Comparison of ENCODE assay signal across 1 cellular context in the genomic region with DNA sequence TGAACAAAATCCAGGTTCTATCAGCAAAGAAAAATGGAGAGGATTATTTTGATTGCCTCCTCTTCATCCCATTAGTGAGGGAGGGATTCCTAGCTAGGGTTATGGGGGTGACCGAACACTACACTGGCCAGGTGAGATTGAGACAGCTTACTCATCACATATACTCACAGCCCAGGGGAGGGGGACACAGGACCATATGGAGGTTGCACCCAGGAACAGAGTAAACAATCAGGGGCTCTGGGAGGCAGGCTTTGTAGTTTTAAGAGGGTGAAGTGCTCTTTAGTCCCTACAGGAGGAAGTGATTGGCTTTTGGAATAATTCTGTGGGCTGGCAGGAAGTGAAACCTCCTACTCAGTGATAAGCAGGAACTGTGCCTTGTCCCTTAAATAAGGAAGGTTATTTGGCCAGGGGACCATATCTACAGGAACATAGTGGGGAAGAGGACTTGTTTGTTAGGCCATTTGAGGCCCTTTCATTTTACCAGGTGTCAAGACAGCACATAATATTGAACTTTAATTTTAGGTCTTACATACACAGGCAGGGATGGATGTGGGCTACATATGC.
TF ChIP-seq lines count a peak whose summit lies in the region.

No MANE protein-coding gene starts in this region.

TF ChIP-seq in GM12878, 131 proteins besides CTCF, POLR2A, EP300 and RAD21 (continued from another document):
- peak; percentile 70 for TF ChIP-seq SPI1 (IDR thresholded peaks at IDR 0.05; ENCODE audit: borderline replicate concordance, insufficient read depth, low read depth, low read length)
TF ChIP-seq in GM12878: peak in this region for 1.
